In the genomic region with DNA sequence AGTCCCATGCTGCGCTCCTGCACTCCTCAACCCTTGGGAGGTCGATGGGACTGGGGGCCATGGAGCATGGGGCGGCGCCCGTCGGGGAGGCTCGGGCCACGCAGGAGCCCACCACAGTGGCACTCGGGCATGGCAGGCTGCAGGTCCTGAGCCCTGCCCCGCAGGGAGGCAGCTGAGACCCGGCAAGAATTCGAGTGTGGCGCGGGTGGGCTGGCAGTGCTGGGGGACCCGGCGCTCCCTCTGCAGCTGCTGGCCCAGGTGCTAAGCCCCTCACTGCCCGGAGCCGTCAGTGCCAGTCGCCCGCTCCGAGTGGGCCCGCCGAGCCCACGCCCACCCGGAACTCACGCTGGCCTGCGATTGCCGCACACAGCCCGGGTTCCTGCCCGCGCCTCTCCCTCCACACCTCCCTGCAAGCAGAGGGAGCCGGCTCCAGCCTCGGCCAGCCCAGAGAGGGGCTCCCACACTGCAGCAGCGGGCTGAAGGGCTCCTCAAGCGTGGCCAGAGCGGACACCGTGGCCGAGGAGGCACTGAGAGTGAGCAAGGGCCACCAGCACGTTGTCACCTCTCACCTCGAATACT, we compare ENCODE assay signal across 5 cellular contexts.
"Had no signal": no experiment of that assay in that cellular context is flagged by ENCODE, and none has a peak within 500 bp of the region (broad histone marks: within the 10 kb centered on the region; RNA-seq: fewer than 3 reads in every experiment).

No MANE protein-coding gene starts in this region.

- ATAC-seq: GM23338, HCT116 had no signal

- H3K9me3 ChIP-seq: HAP-1 had no signal

- H3K4me2 ChIP-seq: GM23338 had no signal

- H3K36me3 ChIP-seq: HAP-1 had no signal

- DNase-seq: HFFc6, IMR-90 had no signal

- H3K4me3 ChIP-seq: GM23338, HAP-1 had no signal

- H3K4me1 ChIP-seq: HAP-1 had no signal

- H2AFZ ChIP-seq: GM23338 had no signal
